8 cellular contexts compared by ENCODE assay signal in the genomic region with DNA sequence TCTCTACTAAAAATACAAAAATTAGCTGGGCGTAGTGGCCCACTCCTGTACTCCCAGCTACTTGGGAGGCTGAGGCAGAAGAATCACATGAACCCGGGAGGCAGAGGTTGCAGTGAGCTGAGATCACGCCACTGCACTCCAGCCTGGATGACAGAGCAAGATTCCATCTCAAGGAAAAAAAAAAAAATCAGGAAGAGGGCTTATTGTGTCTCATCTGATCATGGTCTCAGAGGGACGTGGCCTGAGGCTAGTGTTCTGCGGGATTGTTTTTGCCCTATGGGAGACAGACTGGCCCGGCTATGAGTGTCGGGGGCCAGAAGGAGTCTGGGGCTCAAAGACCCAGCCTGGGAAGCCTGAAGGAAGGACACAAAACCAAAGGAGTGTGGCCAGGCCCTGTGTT. TPM values are rescaled to one million over a fixed set of nuclear protein-coding genes. Genes with fewer than 3 reads are reported as not detected.
"Had no signal": no experiment of that assay in that cellular context is flagged by ENCODE, and none has a peak within 500 bp of the region (broad histone marks: within the 10 kb centered on the region; RNA-seq: fewer than 3 reads in every experiment).

No MANE protein-coding gene starts in this region.

RNA-seq across cellular contexts. Expression of gene TAS1R2, which starts 32.4 kb away (rescaled TPM):
- total RNA-seq: activated CD8-positive, alpha-beta T cell treated with anti-CD3 and anti-CD28 coated beads, Interleukin-2, amount 10 ng/mL, durations not matched to agents 7 days and 5 days; activated naive CD8-positive, alpha-beta T cell treated with anti-CD3 and anti-CD28 coated beads, Interleukin-2, amount 10 ng/mL, durations not matched to agents 7 days and 5 days; aorta; body of pancreas; bronchial epithelial cell; Right ventricle myocardium superior; SJCRH30; T-helper 1 cell treated with Interleukin-12 subunit alpha and Interleukin-12 subunit beta and Interleukin-4 antibody, amounts not matched to agents 30 ng/mL and 1 ng/mL, for 36 hours had no signal
- polyA plus RNA-seq: aorta had no signal
